Comparison of ENCODE assay signal across 23 cellular contexts in genomic region chr6:7178280-7178679, GRCh38.
DNase-seq lines count a peak whose midpoint lies in the region; ATAC-seq and TF ChIP-seq lines count a peak whose summit lies in the region.
"Had no signal": no experiment of that assay in that cellular context is flagged by ENCODE, and none has a peak within 500 bp of the region (broad histone marks: within the 10 kb centered on the region; RNA-seq: fewer than 3 reads in every experiment).

No MANE protein-coding gene starts in this region.

- H3K27ac ChIP-seq in right atrium auricular region (no peak overlapping the region), breast epithelium (peak overlapping the region; percentile 3 to 26)

- ATAC-seq in Right ventricle myocardium superior (ENCODE audit: poor library complexity): no peak
- ATAC-seq: PC-3 had no signal

- H3K27me3 ChIP-seq in right atrium auricular region (no peaks in the 10 kb centered on the region), breast epithelium (no peaks in the 10 kb centered on the region)
- H3K27me3 ChIP-seq: BLaER1 treated with 17β-estradiol and CSF1 and Interleukin-3, amounts not matched to agents 10 nM and 100 nM had no signal

- H3K36me3 ChIP-seq in right atrium auricular region (peaks cover 49% of the 10 kb centered on the region), breast epithelium (peaks cover 10% of the 10 kb centered on the region)

- H3K4me3 ChIP-seq in right atrium auricular region: no peak overlapping the region
- no peak overlapping the region for H3K4me3 ChIP-seq in breast epithelium
- H3K4me3 ChIP-seq: BLaER1 treated with 17β-estradiol and CSF1 and Interleukin-3, amounts not matched to agents 10 nM and 100 nM had no signal

- no peaks in the 10 kb centered on the region for H3K9me3 ChIP-seq in right atrium auricular region
- H3K9me3 ChIP-seq in breast epithelium: no peaks in the 10 kb centered on the region
- H3K9me3 ChIP-seq: BLaER1 treated with 17β-estradiol and CSF1 and Interleukin-3, amounts not matched to agents 10 nM and 100 nM; Caco-2 had no signal

- DNase-seq in right atrium auricular region (ENCODE audit: low spot score) (peak; percentile 21), Right ventricle myocardium superior (no peak), RPMI7951 (ENCODE audit: low read depth) (peak; percentile 18), breast epithelium (ENCODE audit: low spot score in 2 of 2) (no peak), DMS114 treated with DMSO at 0.1 percent for 48 hours (lab: John Stamatoyannopoulos, UW; ENCODE audit: unreplicated experiment) (no peak), T1000 (lab: John Stamatoyannopoulos, UW) (no peak)
- DNase-seq in activated CD4-positive, alpha-beta T cell treated with anti-CD3 and anti-CD28 coated beads, Interleukin-2, amount 50 U/mL, for 4 hours: no peak
- DNase-seq: 8988T; Caco-2; CD4-positive, alpha-beta memory T cell; DMS79; EL; GDM1; HCEC 1CT; NCI-H1092 treated with DMSO at 0.1 percent for 48 hours; NCI-H1436; NCI-H187 treated with DMSO at 0.1 percent for 48 hours; NCI-H524; NCI-H774; NK-92 treated with Interleukin-12 subunit alpha and Interleukin-12 subunit beta, amount 100 ng/mL, for 24 hours; PC-3; SHP77 had no signal

- no peak for TF ChIP-seq POLR2A in breast epithelium (IDR thresholded peaks at IDR 0.05)

- TF ChIP-seq CTCF in right atrium auricular region (IDR thresholded peaks at IDR 0.05): no peak
- TF ChIP-seq CTCF in breast epithelium (IDR thresholded peaks at IDR 0.05): no peak

- intact Hi-C loops in Right ventricle myocardium superior (cut with DNase I) (no loop called here), breast epithelium (cut with DNase I; ENCODE audit: low total_unique reads) (no loop called here)

- peaks cover 0 to 35% of the 10 kb centered on the region in 2 donors for H3K4me1 ChIP-seq in right atrium auricular region
- peaks cover 0 to 4% of the 10 kb centered on the region in 2 donors for H3K4me1 ChIP-seq in breast epithelium

Comparison
In these comparisons a context has a peak if more than half of its experiments do, and no peak if none do; other contexts are left out.
1. DNase-seq: peak in right atrium auricular region (single experiment) and RPMI7951 (single experiment); none in Right ventricle myocardium superior (single experiment), breast epithelium (0 of 2), DMS114 treated with DMSO at 0.1 percent for 48 hours (single experiment), T1000 (single experiment) and activated CD4-positive, alpha-beta T cell treated with anti-CD3 and anti-CD28 coated beads, Interleukin-2, amount 50 U/mL, for 4 hours (0 of 2).
2. H3K27ac ChIP-seq: peak in breast epithelium (2 of 2); none in right atrium auricular region (0 of 2).